Comparison of ENCODE assay signal across 14 cellular contexts in the genomic region with DNA sequence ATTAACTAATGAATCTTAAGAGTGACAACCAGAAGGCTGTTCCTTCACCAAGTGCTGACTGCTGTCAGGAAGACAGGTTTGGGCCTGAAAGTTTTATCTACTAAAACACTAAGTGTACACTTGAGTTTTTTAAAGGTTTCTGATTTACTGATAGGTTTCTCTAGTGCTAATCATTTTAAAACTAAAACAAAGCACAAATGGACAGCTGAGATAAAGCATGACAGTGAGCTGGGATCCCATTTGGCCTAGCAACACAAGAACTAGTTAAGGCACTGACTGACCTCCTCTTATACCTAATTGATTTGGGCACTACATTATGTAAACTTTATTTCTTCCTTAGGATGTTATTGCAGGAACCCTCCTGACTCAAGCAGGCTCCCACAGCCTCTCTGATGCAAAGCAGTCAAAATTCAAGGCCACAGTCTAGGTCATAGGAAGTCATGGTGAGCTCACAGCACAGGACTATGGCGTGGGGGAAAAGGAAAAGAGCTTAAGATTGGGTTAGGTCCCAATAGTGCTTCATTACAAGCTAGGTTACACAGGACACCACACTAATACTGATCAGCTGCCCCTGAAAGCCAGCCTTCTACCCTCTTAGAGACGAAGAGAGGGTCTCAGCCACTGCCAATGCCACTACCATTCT. TPM values are rescaled to one million over a fixed set of nuclear protein-coding genes. Genes with fewer than 3 reads are reported as not detected.
"Had no signal": no experiment of that assay in that cellular context is flagged by ENCODE, and none has a peak within 500 bp of the region (broad histone marks: within the 10 kb centered on the region; RNA-seq: fewer than 3 reads in every experiment).

No MANE protein-coding gene starts in this region.

- H3K4me3 Mint-ChIP-seq: activated CD8-positive, alpha-beta T cell treated with anti-CD3 and anti-CD28 coated beads, Interleukin-2, amount 10 ng/mL, durations not matched to agents 7 days and 5 days; central memory CD8-positive, alpha-beta T cell; immature natural killer cell; neural progenitor cell; T-cell had no signal

- DNase-seq: activated CD4-positive, alpha-beta T cell treated with anti-CD3 and anti-CD28 coated beads for 4 hours; activated CD8-positive, alpha-beta memory T cell treated with anti-CD3 and anti-CD28 coated beads, Interleukin-2, amount 50 U/mL, for 48 hours; activated CD8-positive, alpha-beta T cell treated with anti-CD3 and anti-CD28 coated beads, Interleukin-2, amount 10 ng/mL, durations not matched to agents 7 days and 5 days; activated naive CD4-positive, alpha-beta T cell; cortex of kidney; effector memory CD4-positive, alpha-beta T cell; immature natural killer cell; stimulated activated CD4-positive, alpha-beta T cell treated with anti-CD3 and anti-CD28 coated beads, Interleukin-4, amount 100 ng/mL, for 4 hours; T-cell; transverse colon had no signal

- H3K27ac Mint-ChIP-seq: activated CD8-positive, alpha-beta T cell treated with anti-CD3 and anti-CD28 coated beads, Interleukin-2, amount 10 ng/mL, durations not matched to agents 7 days and 5 days; immature natural killer cell; neural progenitor cell; T-cell had no signal

- ATAC-seq: activated CD8-positive, alpha-beta T cell treated with anti-CD3 and anti-CD28 coated beads, Interleukin-2, amount 10 ng/mL, durations not matched to agents 7 days and 5 days; T-cell had no signal

- H3K27ac ChIP-seq: epithelial cell of prostate, neural progenitor cell, ovary, transverse colon had no signal

- H3K4me3 ChIP-seq: neural progenitor cell, ovary, transverse colon had no signal

- H3K9me3 ChIP-seq: transverse colon had no signal

- H3K36me3 Mint-ChIP-seq: neural progenitor cell, T-cell had no signal

- H3K36me3 ChIP-seq: neural progenitor cell, ovary, transverse colon had no signal

- H3K27me3 ChIP-seq: ovary had no signal

- H3K9me3 Mint-ChIP-seq: central memory CD8-positive, alpha-beta T cell; immature natural killer cell; neural progenitor cell; T-cell had no signal

RNA-seq across cellular contexts. Expression of gene STXBP6, which starts 3.5 kb away (rescaled TPM):
- total RNA-seq: activated CD8-positive, alpha-beta T cell treated with anti-CD3 and anti-CD28 coated beads, Interleukin-2, amount 10 ng/mL, durations not matched to agents 7 days and 5 days had no signal
- polyA plus RNA-seq: immature natural killer cell had no signal
